ENCODE assay signal across 9 cellular contexts in genomic region chr14:34365309-34365915, GRCh38.
DNase-seq lines count a peak whose midpoint lies in the region; FAIRE-seq and TF ChIP-seq lines count a peak whose summit lies in the region.
"Had no signal": no experiment of that assay in that cellular context is flagged by ENCODE, and none has a peak within 500 bp of the region (broad histone marks: within the 10 kb centered on the region; RNA-seq: fewer than 3 reads in every experiment).

No MANE protein-coding gene starts in this region.

- H3K9me3 ChIP-seq in Karpas-422 (ENCODE audit: low read length) (no peaks in the 10 kb centered on the region), adipocyte (ENCODE audit: control insufficient read depth, low read length) (no peaks in the 10 kb centered on the region), keratinocyte (ENCODE audit: control insufficient read depth, low read depth, low read length) (no peaks in the 10 kb centered on the region)
- H3K9me3 ChIP-seq: psoas muscle had no signal

- H3K4me2 ChIP-seq in Karpas-422 (ENCODE audit: low read depth, low read length, poor library complexity, severe bottlenecking) = no peak overlapping the region
- H3K4me2 ChIP-seq in keratinocyte (ENCODE audit: control insufficient read depth, extremely low read depth, insufficient read depth, low read depth, low read length) = no peak overlapping the region

- FAIRE-seq in keratinocyte (lab: Jason Lieb, UNC) = no peak

- H3K4me3 ChIP-seq in Karpas-422 (ENCODE audit: low read length) = no peak overlapping the region
- H3K4me3 ChIP-seq in adipocyte (ENCODE audit: low read length) = no peak overlapping the region
- H3K4me3 ChIP-seq in keratinocyte (ENCODE audit: control insufficient read depth in 2 of 3, extremely low read depth in 1 of 3, insufficient read depth in 2 of 3, low read depth in 1 of 3, low read length in 3 of 3) = no peak overlapping the region
- H3K4me3 ChIP-seq: psoas muscle had no signal

- no peaks in the 10 kb centered on the region for H3K79me2 ChIP-seq in Karpas-422 (ENCODE audit: low read length)
- H3K79me2 ChIP-seq in keratinocyte (ENCODE audit: control insufficient read depth, insufficient read depth, low read length) = no peaks in the 10 kb centered on the region

- no peaks in the 10 kb centered on the region for H3K9me2 ChIP-seq in Karpas-422 (replicated peaks; ENCODE audit: insufficient read depth, low read length)

- H3K4me1 ChIP-seq in Karpas-422 (ENCODE audit: low read length) (no peaks in the 10 kb centered on the region), adipocyte (ENCODE audit: control insufficient read depth, insufficient read depth, low read length) (peaks cover 43% of the 10 kb centered on the region), keratinocyte (ENCODE audit: control insufficient read depth, extremely low read depth, insufficient read depth, low read length) (peaks cover 49% of the 10 kb centered on the region)
- H3K4me1 ChIP-seq: psoas muscle had no signal

- H3K27ac ChIP-seq in Karpas-422 (ENCODE audit: low read length) = no peak overlapping the region
- no peak overlapping the region for H3K27ac ChIP-seq in keratinocyte (ENCODE audit: control insufficient read depth, insufficient read depth, low read length)
- H3K27ac ChIP-seq: psoas muscle had no signal

- DNase-seq in ACHN = peak; percentile 6
- DNase-seq in Karpas-422 = peak; percentile 58
- peak; percentile 50 for DNase-seq in adipocyte (ENCODE audit: low read depth)
- no peak for DNase-seq in keratinocyte (ENCODE audit: low read depth, low spot score)
- no peak for DNase-seq in HUDEP-2 (lab: John Stamatoyannopoulos, UW; ENCODE audit: unreplicated experiment in 76 of 76)
- DNase-seq in activated CD4-positive, alpha-beta T cell treated with anti-CD3 and anti-CD28 coated beads, Interleukin-2, amount 50 U/mL, for 4 hours = no peak
- no peak for DNase-seq in NCI-H1105 (lab: John Stamatoyannopoulos, UW)
- no peak for DNase-seq in glomerular visceral epithelial cell (ENCODE audit: extremely low spot score)
- DNase-seq: psoas muscle had no signal

- no peaks in the 10 kb centered on the region for H3K9me1 ChIP-seq in keratinocyte (ENCODE audit: control insufficient read depth, extremely low read depth, insufficient read depth, low read length)

- in situ Hi-C loops in ACHN (cut with HindIII; ENCODE audit: low pct_ligation_motif_present, low pct_unique_long_range_greater_than_20kb, low sequenced_read_pairs) = no loop called here

- peak in 2 of 3 experiments; percentile 9 to 15 for TF ChIP-seq CTCF in keratinocyte (optimal IDR thresholded peaks at IDR 0.05 in 1 of 3, IDR thresholded peaks at IDR 0.05 in 1 of 3, conservative IDR thresholded peaks at IDR 0.05 in 1 of 3; ENCODE audit: extremely low read depth in 1 of 3, insufficient read depth in 2 of 3, low read length in 3 of 3)

- no peaks in the 10 kb centered on the region for H3K27me3 ChIP-seq in Karpas-422 (ENCODE audit: low read length)
- H3K27me3 ChIP-seq in adipocyte (replicated peaks; ENCODE audit: control insufficient read depth, insufficient read depth, low read length) = no peaks in the 10 kb centered on the region
- no peaks in the 10 kb centered on the region for H3K27me3 ChIP-seq in keratinocyte (ENCODE audit: control insufficient read depth, extremely low read depth, insufficient read depth, low read length)

- H4K20me1 ChIP-seq in Karpas-422 (ENCODE audit: insufficient read depth, low read depth, low read length) = no peaks in the 10 kb centered on the region
- no peaks in the 10 kb centered on the region for H4K20me1 ChIP-seq in keratinocyte (ENCODE audit: control insufficient read depth, extremely low read depth, insufficient read depth, low read length)

- H3K9ac ChIP-seq in Karpas-422 (ENCODE audit: low read length) (no peak overlapping the region), adipocyte (ENCODE audit: low read length) (no peak overlapping the region), keratinocyte (ENCODE audit: control insufficient read depth, extremely low read depth, insufficient read depth, low read length) (no peak overlapping the region)

- H3K36me3 ChIP-seq in Karpas-422 (ENCODE audit: insufficient read depth, low read length) = no peaks in the 10 kb centered on the region
- H3K36me3 ChIP-seq in adipocyte (ENCODE audit: control insufficient read depth, insufficient read depth, low read length, severe bottlenecking) = no peaks in the 10 kb centered on the region
- H3K36me3 ChIP-seq in keratinocyte (ENCODE audit: control insufficient read depth in 2 of 2, extremely low read depth in 1 of 2, insufficient read depth in 2 of 2, low read length in 2 of 2) = no peaks in the 10 kb centered on the region

- H2AFZ ChIP-seq in Karpas-422 (ENCODE audit: low read length) (no peak overlapping the region), keratinocyte (ENCODE audit: control insufficient read depth, low read length) (no peak overlapping the region)

- dilution Hi-C loops in keratinocyte (cut with MboI; ENCODE audit: extremely low pct_ligation_motif_present, low sequenced_read_pairs) = no loop called here

Comparison
In these comparisons a context has a peak if more than half of its experiments do, and no peak if none do; other contexts are left out.
1. DNase-seq: peak in ACHN (single experiment), Karpas-422 (single experiment) and adipocyte (single experiment); none in keratinocyte (single experiment), HUDEP-2 (0 of 76), activated CD4-positive, alpha-beta T cell treated with anti-CD3 and anti-CD28 coated beads, Interleukin-2, amount 50 U/mL, for 4 hours (0 of 2), NCI-H1105 (single experiment) and glomerular visceral epithelial cell (single experiment).